ENCODE assay signal across 8 cellular contexts in genomic region chr13:48506092-48506701, GRCh38. TPM values are rescaled to one million over a fixed set of nuclear protein-coding genes. Genes with fewer than 3 reads are reported as not detected.
DNase-seq lines count a peak whose midpoint lies in the region; ATAC-seq, FAIRE-seq and TF ChIP-seq lines count a peak whose summit lies in the region.

No MANE protein-coding gene starts in this region.

- H3K9me3 ChIP-seq in GM12878 (replicated peaks; ENCODE audit: control insufficient read depth, insufficient read depth, low read length) (no peaks in the 10 kb centered on the region; the same call in none of the 3 replicates), psoas muscle (no peaks in the 10 kb centered on the region), GM23248 (ENCODE audit: low read depth) (no peaks in the 10 kb centered on the region)

- CTCF ChIA-PET in GM12878 (lab: Yijun Ruan, JAX) = interaction anchor here (1.1 to 1.2 kb wide), 4 partner anchors 8 to 56 kb away, joined by 3 to 4 read pairs (median 3); no protein-coding TSS in a partner anchor

- no peak for TF ChIP-seq EP300 in GM12878 (IDR thresholded peaks at IDR 0.05; ENCODE audit: borderline replicate concordance in 1 of 2, control insufficient read depth in 1 of 2, low read depth in 2 of 2, low read length in 2 of 2)

- RAD21 ChIA-PET in GM12878 (lab: Charles Lee; ENCODE audit: unreplicated experiment) = interaction anchor here (0.8 to 1.4 kb wide), 2 partner anchors 26 to 74 kb away, joined by 3 to 4 read pairs; no protein-coding TSS in a partner anchor

- peak; percentile 52 for FAIRE-seq in GM12878 (lab: Jason Lieb, UNC)

- BruUV-seq in GM12878 (replicated peaks; lab: Mats Ljungman, UMichigan) = no TSS peak

- peak overlapping the region; percentile 85 for H3K27ac ChIP-seq in GM12878 (ENCODE audit: control insufficient read depth, insufficient read depth)
- H3K27ac ChIP-seq in psoas muscle = peak overlapping the region; percentile 72
- no peak overlapping the region for H3K27ac ChIP-seq in GM23248

- POLR2A ChIA-PET in GM12878 (lab: Charles Lee) = interaction anchor here (1.0 kb wide), 1 partner anchor 26 kb away, joined by 3 read pairs; no protein-coding TSS in a partner anchor

- H3K36me3 ChIP-seq in GM12878 (ENCODE audit: control insufficient read depth in 2 of 2, insufficient read depth in 2 of 2, low read length in 1 of 2) = peaks cover 0 to 7% of the 10 kb centered on the region in 2 experiments; a peak in 1 of 4 replicates
- H3K36me3 ChIP-seq in psoas muscle (ENCODE audit: insufficient read depth in 1 of 2, low read depth in 1 of 2) = peaks cover 0 to 7% of the 10 kb centered on the region in 2 donors
- no peaks in the 10 kb centered on the region for H3K36me3 ChIP-seq in GM23248 (ENCODE audit: low read depth)

- WGBS in GM12878 (ENCODE audit: insufficient coverage, insufficient replicate concordance, low lambda C conversion rate, missing lambda C conversion rate) = 75% methylated on average over 14 of the region's 14 CpGs
- 26 to 39% (median 26%) methylated on average over 14 of the region's 14 CpGs for WGBS in psoas muscle, 3 donors
- WGBS in GM23248 (ENCODE audit: low coverage in 1 of 2, low lambda C conversion rate in 2 of 2, missing lambda C conversion rate in 2 of 2), 2 experiments = 97 to 98% methylated on average over 14 of the region's 14 CpGs

- H4K20me1 ChIP-seq in GM12878 (ENCODE audit: control insufficient read depth, insufficient read depth) (no peaks in the 10 kb centered on the region), GM23248 (ENCODE audit: insufficient read depth) (no peaks in the 10 kb centered on the region)

- peak overlapping the region; percentile 55; the same call in 1 of the 2 replicates for H3K9ac ChIP-seq in GM12878 (ENCODE audit: control insufficient read depth, insufficient read depth, low read length)
- no peak overlapping the region for H3K9ac ChIP-seq in GM23248

- SMC1A ChIA-PET in GM12878 (lab: Charles Lee; ENCODE audit: uncharacterized antibody, unreplicated experiment) = interaction anchor here (0.6 to 3.8 kb wide), 11 partner anchors 11 to 172 kb away, joined by 3 to 26 read pairs (median 6); no protein-coding TSS in a partner anchor

- peak; percentile 26 for ATAC-seq in GM19452 (IDR thresholded peaks at IDR 0.05; ENCODE audit: unreplicated experiment)
- ATAC-seq in HG03103 (IDR thresholded peaks at IDR 0.05; ENCODE audit: low read depth, unreplicated experiment) = peak; percentile 27
- peak; percentile 51 for ATAC-seq in GM12878
- ATAC-seq in psoas muscle = peak in 3 of 4 donors; percentile 29 to 44 (median 35)

- H2AFZ ChIP-seq in GM12878 (ENCODE audit: control insufficient read depth, low read depth, low read length) (no peak overlapping the region), GM23248 (no peak overlapping the region)

- in situ Hi-C loops in GM12878 (cut with MboI) (no loop called here), GM23248 (cut with MboI) (no loop called here), GM13977 (cut with MboI; ENCODE audit: low pct_unique_long_range_greater_than_20kb, low sequenced_read_pairs, unreplicated experiment) (no loop called here)

- intact Hi-C loops in GM12878 (cut with micrococcal nuclease; ENCODE audit: unreplicated experiment) = no loop called here
- intact Hi-C loops in psoas muscle (cut with DNase I) = loop anchor here in 1 of 2 donors (5.0 kb wide), 1 partner anchor 76 kb away; no protein-coding TSS in a partner anchor

- H3K27me3 ChIP-seq in GM12878 (replicated peaks in 1 of 2; ENCODE audit: control insufficient read depth in 2 of 2, insufficient read depth in 2 of 2, low read length in 1 of 2) = no peaks in the 10 kb centered on the region
- no peaks in the 10 kb centered on the region for H3K27me3 ChIP-seq in psoas muscle (ENCODE audit: insufficient read depth in 3 of 3, low read length in 2 of 3)
- H3K27me3 ChIP-seq in GM23248 (replicated peaks; ENCODE audit: insufficient read depth) = no peaks in the 10 kb centered on the region

- TF ChIP-seq RAD21 in GM12878 (IDR thresholded peaks at IDR 0.05; ENCODE audit: insufficient read depth, low read depth, low read length) = no peak

- no peaks in the 10 kb centered on the region for H3K9me2 ChIP-seq in GM23248 (ENCODE audit: insufficient read depth)

- 0 out of 2 replicates have a peak, but pooled peaks have one; percentile 22 for TF ChIP-seq POLR2A in GM12878 (IDR thresholded peaks at IDR 0.05; ENCODE audit: low read depth, low read length)

- H3F3A ChIP-seq in GM23248 (ENCODE audit: insufficient read depth) = peaks cover 11% of the 10 kb centered on the region

- no peak for TF ChIP-seq CTCF in GM12878 (IDR thresholded peaks at IDR 0.05 in 2 of 3, conservative IDR thresholded peaks at IDR 0.05 in 1 of 3; ENCODE audit: control insufficient read depth in 2 of 3, extremely low read depth in 1 of 3, insufficient read depth in 1 of 3, low read depth in 3 of 3, low read length in 3 of 3)
- no peak for TF ChIP-seq CTCF in psoas muscle (IDR thresholded peaks at IDR 0.05)
- no peak for TF ChIP-seq CTCF in GM13977 (IDR thresholded peaks at IDR 0.05; ENCODE audit: extremely low read depth, insufficient read depth, missing control alignments)

- peak overlapping the region; percentile 72 for H3K4me2 ChIP-seq in GM12878 (ENCODE audit: control insufficient read depth, insufficient read depth)
- H3K4me2 ChIP-seq in GM23248 (ENCODE audit: unreplicated experiment) = no peak overlapping the region

- no peaks in the 10 kb centered on the region; the same call in 1 of the 2 replicates for H3K79me2 ChIP-seq in GM12878 (ENCODE audit: control insufficient read depth, insufficient read depth, low read length)
- H3K79me2 ChIP-seq in GM23248 (ENCODE audit: insufficient read depth) = no peaks in the 10 kb centered on the region

- DNase-seq in GM12878 (ENCODE audit: low read depth, low spot score) (no peak), psoas muscle (no peak), GM23248 (no peak), Kasumi-1 (lab: John Stamatoyannopoulos, UW) (no peak), GM13977 (ENCODE audit: low spot score) (no peak), NCI-H2081 (lab: John Stamatoyannopoulos, UW) (no peak)

- peak overlapping the region; percentile 36 for H3K4me3 ChIP-seq in GM12878
- H3K4me3 ChIP-seq in psoas muscle = peak overlapping the region; percentile 9
- no peak overlapping the region for H3K4me3 ChIP-seq in GM23248

- H3K4me1 ChIP-seq in GM12878 (ENCODE audit: control insufficient read depth, insufficient read depth, low read length) (peaks cover 55% of the 10 kb centered on the region), psoas muscle (peaks cover 6% of the 10 kb centered on the region), GM23248 (ENCODE audit: insufficient read depth) (peaks cover 1% of the 10 kb centered on the region)

TF ChIP-seq in GM12878, 131 proteins besides CTCF, POLR2A, EP300 and RAD21:
- TF ChIP-seq E2F8 (IDR thresholded peaks at IDR 0.05; ENCODE audit: low read depth, partially characterized antibody) (no peak), RCOR1 (conservative IDR thresholded peaks at IDR 0.05; ENCODE audit: low read depth, low read length) (0 out of 2 replicates have a peak, but pooled peaks have one; percentile 13)

RNA-seq across cellular contexts. Expression of gene RCBTB2, which starts 26.7 kb away (rescaled TPM):
- total RNA-seq in GM12878 (2013; cell fraction: nucleolus; rRNA removed) = 2.7 and 4.2 TPM in 2 replicates
- total RNA-seq in GM12878 (2014; rRNA removed) (5.0 and 6.9 TPM in 2 replicates), GM12878 (2014; rRNA removed; fragmentation: Illumina TruSeq; extraction: Trizol) (6.9 and 8.3 TPM in 2 replicates), GM12878 (2021) (5.9 and 7.7 TPM in 2 replicates), psoas muscle (10 to 100 TPM in 2 of 4 donors, 1 to 10 TPM in 2; 2.8 to 18.5 (median 10.3) TPM)
- 9.4 TPM for polyA plus RNA-seq in GM12878 (2011; ENCODE audit: low read depth)
- polyA plus RNA-seq in GM12878 (2011; rRNA removed) (9.8 and 15.3 TPM in 2 replicates), GM12878 (2014; fragmentation: Illumina TruSeq; extraction: Trizol) (7.4 and 8.7 TPM in 2 replicates), GM12878 (2014; fragmentation: Nextera tagmentation; extraction: Ambion mirVana) (10 to 100 TPM in 1 of 2 experiments, 1 to 10 TPM in 1; 8.7 to 10.4 TPM), GM12878 (2014; rRNA removed) (7.5 and 7.7 TPM in 2 replicates), GM12878 (2016; fragmentation: Nextera tagmentation; extraction: Ambion mirVana) (10 to 100 TPM; 15.8 to 16.0 TPM), psoas muscle (1 to 10 TPM; 3.1 to 8.2 (median 3.5) TPM), GM23248 (2016; fragmentation: Nextera tagmentation; extraction: Ambion mirVana) (9.1 and 9.4 TPM in 2 replicates)
- 3.9 and 5.7 TPM in 2 replicates for polyA plus RNA-seq in GM12878 (2011; cell fraction: cytosol; rRNA removed)
- polyA plus RNA-seq in GM12878 (2011; cell fraction: nucleus; rRNA removed) = 14.0 and 14.2 TPM in 2 replicates
- polyA plus RNA-seq in GM12878 (2012) = 9.5 and 16.1 TPM in 2 replicates
- polyA minus RNA-seq in GM12878 (2011; rRNA and poly(A)+ RNA removed) = 6.9 and 8.3 TPM in 2 replicates
- 1.6 and 1.9 TPM in 2 replicates for polyA minus RNA-seq in GM12878 (2011; cell fraction: cytosol; rRNA and poly(A)+ RNA removed)
- 2.9 and 3.6 TPM in 2 replicates for polyA minus RNA-seq in GM12878 (2011; cell fraction: nucleus; rRNA and poly(A)+ RNA removed)
- 8.0 and 20.4 TPM in 2 replicates for total RNA-seq in GM23248 (2014; rRNA removed; shearing (Covaris generic))
